16 cellular contexts compared by ENCODE assay signal in the genomic region with DNA sequence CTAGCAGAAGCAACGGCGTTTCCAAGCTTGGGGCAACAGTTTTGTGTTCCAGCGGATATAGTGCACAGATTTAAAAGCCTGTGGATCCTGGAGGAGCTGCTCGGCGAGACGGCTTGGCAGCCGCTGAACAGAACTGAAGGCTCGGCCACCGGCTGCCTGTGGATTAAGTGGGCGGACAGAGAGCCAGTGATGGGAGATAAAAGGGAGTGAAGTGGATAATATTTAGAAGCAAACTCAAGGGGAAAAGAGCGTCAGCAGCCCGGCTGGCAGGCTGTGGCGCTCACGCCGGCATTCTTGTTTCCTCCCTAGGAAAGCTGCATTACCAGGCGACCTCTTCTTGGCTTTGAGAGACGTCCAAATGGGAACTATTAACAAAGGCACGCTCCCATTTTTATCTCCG. TPM values are rescaled to one million over a fixed set of nuclear protein-coding genes. Genes with fewer than 3 reads are reported as not detected.
DNase-seq lines count a peak whose midpoint lies in the region; ATAC-seq and TF ChIP-seq lines count a peak whose summit lies in the region.
"Had no signal": no experiment of that assay in that cellular context is flagged by ENCODE, and none has a peak within 500 bp of the region (broad histone marks: within the 10 kb centered on the region; RNA-seq: fewer than 3 reads in every experiment).

No MANE protein-coding gene starts in this region.

- peak overlapping the region; percentile 68 for H3K9ac ChIP-seq in adipocyte (ENCODE audit: low read length)

- ATAC-seq in gastrocnemius medialis = no peak

- H3K9me3 ChIP-seq in adipocyte (ENCODE audit: control insufficient read depth, low read length) (no peaks in the 10 kb centered on the region), right atrium auricular region (no peaks in the 10 kb centered on the region), gastrocnemius medialis (no peaks in the 10 kb centered on the region)

- H3K36me3 ChIP-seq in adipocyte (ENCODE audit: control insufficient read depth, insufficient read depth, low read length, severe bottlenecking) (no peaks in the 10 kb centered on the region), right atrium auricular region (peaks cover 4% of the 10 kb centered on the region), gastrocnemius medialis (no peaks in the 10 kb centered on the region)
- H3K36me3 ChIP-seq: WERI-Rb-1 had no signal

- intact Hi-C loops in gastrocnemius medialis (cut with DNase I; ENCODE audit: low total_unique reads) = no loop called here

- H3K4me1 ChIP-seq in adipocyte (ENCODE audit: control insufficient read depth, insufficient read depth, low read length) = peaks cover 20% of the 10 kb centered on the region
- H3K4me1 ChIP-seq in right atrium auricular region = peaks cover 0 to 61% of the 10 kb centered on the region in 2 donors
- H3K4me1 ChIP-seq in gastrocnemius medialis = peaks cover 0 to 8% of the 10 kb centered on the region in 2 donors

- H3K27me3 ChIP-seq in adipocyte (replicated peaks; ENCODE audit: control insufficient read depth, insufficient read depth, low read length) (no peaks in the 10 kb centered on the region), right atrium auricular region (no peaks in the 10 kb centered on the region), gastrocnemius medialis (peaks cover 0 to 14% (median 4%) of the 10 kb centered on the region in 3 donors)

- H3K27ac ChIP-seq in right atrium auricular region = peak overlapping the region; percentile 69 to 92
- H3K27ac ChIP-seq in gastrocnemius medialis = peak overlapping the region; percentile 4 to 42 (median 30)
- H3K27ac ChIP-seq: epithelial cell of prostate, WERI-Rb-1 had no signal

- TF ChIP-seq POLR2A in gastrocnemius medialis (IDR thresholded peaks at IDR 0.05) = no peak

- DNase-seq in DMS79 (lab: John Stamatoyannopoulos, UW) = peak; percentile 60
- peak; percentile 22 for DNase-seq in adipocyte (ENCODE audit: low read depth)
- DNase-seq in right atrium auricular region (ENCODE audit: low spot score) = no peak
- DNase-seq in gastrocnemius medialis = no peak
- no peak for DNase-seq in GDM1 (lab: John Stamatoyannopoulos, UW)
- DNase-seq in DMS 273 (lab: John Stamatoyannopoulos, UW; ENCODE audit: unreplicated experiment) = no peak
- no peak for DNase-seq in NCI-H146 (lab: John Stamatoyannopoulos, UW)
- DNase-seq in GM19240 (ENCODE audit: insufficient read length, low spot score) = no peak
- DNase-seq: EL; Kasumi-1; NCI-H345; occipital lobe; SIG-M5; stimulated activated CD4-positive, alpha-beta T cell treated with anti-CD3 and anti-CD28 coated beads, Interleukin-4, amount 100 ng/mL, for 4 hours; WERI-Rb-1 had no signal

- peak overlapping the region; percentile 68 for H3K4me3 ChIP-seq in adipocyte (ENCODE audit: low read length)
- H3K4me3 ChIP-seq in right atrium auricular region = peak overlapping the region in 1 of 2 donors; percentile 21
- H3K4me3 ChIP-seq in gastrocnemius medialis = peak overlapping the region in 2 of 4 donors; percentile 17 to 35

- in situ Hi-C loops in gastrocnemius medialis (cut with MboI; ENCODE audit: low sequenced_read_pairs in 4 of 4) = loop anchor here in 1 of 4 donors (25.0 kb wide), 1 partner anchor 199 kb away; no protein-coding TSS in a partner anchor

- TF ChIP-seq CTCF in right atrium auricular region (IDR thresholded peaks at IDR 0.05) (no peak), gastrocnemius medialis (IDR thresholded peaks at IDR 0.05 in 4 of 5, conservative IDR thresholded peaks at IDR 0.05 in 1 of 5) (no peak)

RNA-seq across cellular contexts. Expression of a gene that starts 10.4 kb away (rescaled TPM):
- total RNA-seq in right atrium auricular region (1 to 10 TPM; 3.1 to 8.1 TPM), gastrocnemius medialis (under 1 TPM; 0.05 to 0.15 (median 0.12) TPM)

Comparison
In these comparisons a context has a peak if more than half of its experiments do, and no peak if none do; other contexts are left out.
1. DNase-seq: peak in DMS79 (single experiment) and adipocyte (single experiment); none in right atrium auricular region (single experiment), gastrocnemius medialis (0 of 2), GDM1 (single experiment), DMS 273 (single experiment), NCI-H146 (single experiment) and GM19240 (single experiment).